19 cellular contexts compared by ENCODE assay signal in genomic region chr14:30883508-30884294, GRCh38. TPM values are rescaled to one million over a fixed set of nuclear protein-coding genes. Genes with fewer than 3 reads are reported as not detected.
A peak's percentile ranks its signal among the peaks of the same experiment; 100 is the strongest.
DNase-seq lines count a peak whose midpoint lies in the region; ATAC-seq, FAIRE-seq and TF ChIP-seq lines count a peak whose summit lies in the region.
"Had no signal": no experiment of that assay in that cellular context is flagged by ENCODE, and none has a peak within 500 bp of the region (broad histone marks: within the 10 kb centered on the region; RNA-seq: fewer than 3 reads in every experiment).

No MANE protein-coding gene starts in this region.

- no peaks in the 10 kb centered on the region for H3K36me3 Mint-ChIP-seq in T-helper 2 cell treated with Interferon-gamma antibody and Interleukin-4, amounts not matched to agents 5 μg/mL and 100 μg/mL, for 36 hours (ENCODE audit: low read depth)

- no peaks in the 10 kb centered on the region for H3K9me1 ChIP-seq in K562 (ENCODE audit: control insufficient read depth, insufficient read depth, low read length)

- CTCF ChIA-PET in K562 (lab: Yijun Ruan, JAX; ENCODE audit: low intra/inter-chr PET ratio): interaction anchor here (0.6 kb wide), 1 partner anchor 859 kb away, joined by 3 read pairs; no protein-coding TSS in a partner anchor

- no peaks in the 10 kb centered on the region for H3K27me3 ChIP-seq in K562 (ENCODE audit: control insufficient read depth in 2 of 2, insufficient read depth in 2 of 2, low read length in 2 of 2)
- H3K27me3 ChIP-seq: MG63 had no signal

- no peak overlapping the region for H2AFZ ChIP-seq in K562 (ENCODE audit: low read depth, low read length)

- no peaks in the 10 kb centered on the region for H3K9me3 ChIP-seq in K562 (replicated peaks; ENCODE audit: control insufficient read depth, insufficient read depth, low read depth, low read length)
- H3K9me3 ChIP-seq: MG63 had no signal

- FAIRE-seq in GM12891 (lab: Jason Lieb, UNC): no peak
- FAIRE-seq in K562 (lab: Jason Lieb, UNC): no peak
- FAIRE-seq: H1 had no signal

- WGBS in K562 (ENCODE audit: insufficient coverage, low coverage, missing lambda C conversion rate): 76% methylated on average over 6 of the region's 6 CpGs

- peaks cover 19% of the 10 kb centered on the region for H3K4me1 Mint-ChIP-seq in T-helper 2 cell treated with Interferon-gamma antibody and Interleukin-4, amounts not matched to agents 5 μg/mL and 100 μg/mL, for 36 hours (ENCODE audit: low read depth)

- no TSS peak for BruUV-seq in K562 (replicated peaks; lab: Mats Ljungman, UMichigan)

- H3K27ac Mint-ChIP-seq in T-helper 2 cell treated with Interferon-gamma antibody and Interleukin-4, amounts not matched to agents 5 μg/mL and 100 μg/mL, for 36 hours: no peak overlapping the region
- H3K27ac Mint-ChIP-seq: HFFc6 had no signal

- intact Hi-C loops in K562 (cut with micrococcal nuclease): no loop called here

- ATAC-seq in GM18868 (IDR thresholded peaks at IDR 0.05; ENCODE audit: unreplicated experiment) (peak; percentile 83), HG03378 (IDR thresholded peaks at IDR 0.05; ENCODE audit: unreplicated experiment) (peak; percentile 56), K562 (no peak)
- ATAC-seq: Panc1 had no signal

- TF ChIP-seq POLR2A in GM12891 (IDR thresholded peaks at IDR 0.05; ENCODE audit: low read depth, low read length) (no peak), K562 (conservative IDR thresholded peaks at IDR 0.05) (no peak)

- H3K36me3 ChIP-seq in K562 (ENCODE audit: control insufficient read depth, insufficient read depth, low read length): peaks cover 90% of the 10 kb centered on the region
- H3K36me3 ChIP-seq: MG63 had no signal

- no peak for TF ChIP-seq RAD21 in K562 (CRISPR knock-in tag; conservative IDR thresholded peaks at IDR 0.05 in 1 of 2, IDR thresholded peaks at IDR 0.05 in 1 of 2)

- H3K4me3 Mint-ChIP-seq in T-helper 2 cell treated with Interferon-gamma antibody and Interleukin-4, amounts not matched to agents 5 μg/mL and 100 μg/mL, for 36 hours: no peak overlapping the region
- H3K4me3 Mint-ChIP-seq: HFFc6 had no signal

- no peak for TF ChIP-seq CTCF in K562 (IDR thresholded peaks at IDR 0.05 in 2 of 3, conservative IDR thresholded peaks at IDR 0.05 in 1 of 3; ENCODE audit: insufficient read depth in 2 of 3, low read depth in 1 of 3, low read length in 3 of 3)

- no peak for DNase-seq in GM12891 (ENCODE audit: insufficient read length, low spot score)
- DNase-seq in K562 (ENCODE audit: extremely low read depth in 1 of 4, low spot score in 3 of 4): no peak
- no peak for DNase-seq in NCI-H82 (lab: John Stamatoyannopoulos, UW)
- no peak for DNase-seq in NCI-H510A treated with DMSO at 0.1 percent for 48 hours (lab: John Stamatoyannopoulos, UW)
- DNase-seq in GOT3 (lab: John Stamatoyannopoulos, UW): no peak
- no peak for DNase-seq in T-helper 2 cell treated with Interferon-gamma antibody and Interleukin-4, amounts not matched to agents 5 μg/mL and 100 μg/mL, for 36 hours (ENCODE audit: low spot score)
- DNase-seq: AML-193, COR-L47, HFFc6, MG63, NCI-H1092, NCI-H146, NCI-H2081 treated with DMSO at 0.1 percent for 48 hours, NCI-H510A had no signal

- peaks cover 13% of the 10 kb centered on the region for H3K27me3 Mint-ChIP-seq in T-helper 2 cell treated with Interferon-gamma antibody and Interleukin-4, amounts not matched to agents 5 μg/mL and 100 μg/mL, for 36 hours (ENCODE audit: low read depth)

- H3K9me3 Mint-ChIP-seq in T-helper 2 cell treated with Interferon-gamma antibody and Interleukin-4, amounts not matched to agents 5 μg/mL and 100 μg/mL, for 36 hours: no peaks in the 10 kb centered on the region
- H3K9me3 Mint-ChIP-seq: HFFc6 had no signal

- POLR2A ChIA-PET in K562 (lab: Yijun Ruan, JAX): interaction anchor here (0.6 to 1.0 kb wide), 2 partner anchors 22 to 33 kb away, joined by 3 to 4 read pairs; no protein-coding TSS in a partner anchor

- no peak for TF ChIP-seq EP300 in K562 (IDR thresholded peaks at IDR 0.05; ENCODE audit: low read length)

- no peak overlapping the region for H3K4me3 ChIP-seq in K562
- H3K4me3 ChIP-seq: MG63 had no signal

- no peak overlapping the region for H3K4me2 ChIP-seq in K562 (ENCODE audit: insufficient read depth, low read length)
- H3K4me2 ChIP-seq: KMS-11 had no signal

- H3K27ac ChIP-seq in K562 (ENCODE audit: extremely low read depth, low read depth, low read length): no peak overlapping the region
- H3K27ac ChIP-seq: KMS-11 had no signal

- H3K4me1 ChIP-seq in K562 (replicated peaks in 1 of 2; ENCODE audit: control insufficient read depth in 2 of 2, insufficient read depth in 2 of 2, low read length in 2 of 2): peaks cover 0 to 6% of the 10 kb centered on the region in 2 experiments; a peak in 2 of 5 replicates

- no peaks in the 10 kb centered on the region for H4K20me1 ChIP-seq in K562 (replicated peaks; ENCODE audit: control insufficient read depth, insufficient read depth, low read length)

- in situ Hi-C loops in K562 (cut with MboI): no loop called here

- no peak overlapping the region for H3K9ac ChIP-seq in K562 (ENCODE audit: insufficient read depth in 1 of 2, low read depth in 2 of 2, low read length in 2 of 2)
- H3K9ac ChIP-seq: KMS-11 had no signal

- no peaks in the 10 kb centered on the region for H3K79me2 ChIP-seq in K562 (ENCODE audit: control insufficient read depth, insufficient read depth, low read length)

TF ChIP-seq in GM12891, 5 proteins besides CTCF, POLR2A, EP300 and RAD21:
- TF ChIP-seq PAX5 (IDR thresholded peaks at IDR 0.05; ENCODE audit: insufficient read depth, low read length, severe bottlenecking) (no peak), SPI1 (IDR thresholded peaks at IDR 0.05; ENCODE audit: low read depth, low read length) (peak; percentile 48)

TF ChIP-seq in K562, 482 proteins besides CTCF, POLR2A, EP300 and RAD21:
- TF ChIP-seq FOXJ3 (CRISPR knock-in tag; IDR thresholded peaks at IDR 0.05) (no peak), SPI1 (IDR thresholded peaks at IDR 0.05; ENCODE audit: borderline replicate concordance, low read depth, low read length) (peak; percentile 62)

RNA-seq across cellular contexts. Expression of gene COCH, which starts 9.3 kb away (rescaled TPM):
- polyA plus RNA-seq in GM12891 (2012; ENCODE audit: low read depth, missing spikeins): 3.0 TPM
- total RNA-seq in K562 (2011; cell fraction: chromatin; rRNA removed; ENCODE audit: low replicate concordance): 130 and 206 TPM in 2 replicates
- total RNA-seq in K562 (2011; cell fraction: nucleolus; rRNA removed): 128 and 147 TPM in 2 replicates
- 145 and 165 TPM in 2 replicates for total RNA-seq in K562 (2011; cell fraction: nucleoplasm; rRNA removed)
- total RNA-seq in K562 (2014; rRNA removed) (64.8 and 70.0 TPM in 2 replicates), K562 (2014; rRNA removed; fragmentation: Illumina TruSeq; extraction: Trizol) (88.6 and 91.9 TPM in 2 replicates), K562 (2015; rRNA removed; fragmentation: Illumina TruSeq; extraction: Trizol) (69.3 and 69.7 TPM in 2 replicates), K562 (2021) (64.0 and 65.7 TPM in 2 replicates)
- polyA plus RNA-seq in K562 (2011; rRNA removed) (113 and 141 TPM in 2 replicates), K562 (2014; fragmentation: Illumina TruSeq; extraction: Trizol) (80.9 and 95.3 TPM in 2 replicates), K562 (2014; fragmentation: Nextera tagmentation; extraction: Ambion mirVana) (10 to 100 TPM; 27.0 to 36.8 TPM), K562 (2014; rRNA removed) (72.1 and 82.6 TPM in 2 replicates)
- polyA plus RNA-seq in K562 (2011; cell fraction: cytosol; rRNA removed): 54.6 and 55.7 TPM in 2 replicates
- polyA plus RNA-seq in K562 (2011; cell fraction: nucleus; rRNA removed): 224 and 253 TPM in 2 replicates
- polyA plus RNA-seq in K562 (2012): 53.6 and 64.6 TPM in 2 replicates
- polyA minus RNA-seq in K562 (2011; rRNA and poly(A)+ RNA removed): 70.0 and 76.8 TPM in 2 replicates
- 34.6 and 45.0 TPM in 2 replicates for polyA minus RNA-seq in K562 (2011; cell fraction: cytosol; rRNA and poly(A)+ RNA removed)
- polyA minus RNA-seq in K562 (2011; cell fraction: nucleus; rRNA and poly(A)+ RNA removed): 50.4 and 66.5 TPM in 2 replicates
- total RNA-seq: HFFc6 had no signal
